Comparison of ENCODE assay signal across 8 cellular contexts in genomic region chr2:221097568-221097915, GRCh38.
DNase-seq lines count a peak whose midpoint lies in the region.

No MANE protein-coding gene starts in this region.

- no peaks in the 10 kb centered on the region for H3K9me3 ChIP-seq in effector memory CD4-positive, alpha-beta T cell (ENCODE audit: control insufficient read depth, low read length)

- peak; percentile 80 for DNase-seq in AG08395 (ENCODE audit: low spot score)
- DNase-seq in HT1080 (ENCODE audit: low read depth) = peak; percentile 82
- peak; percentile 16 for DNase-seq in amniotic stem cell (lab: John Stamatoyannopoulos, UW)
- DNase-seq in iPS-NIHi7 (ENCODE audit: extremely low spot score) = peak; percentile 20
- no peak for DNase-seq in SKM-1 treated with dmso at 0.1 percent for 144 hours (lab: John Stamatoyannopoulos, UW; ENCODE audit: unreplicated experiment)
- no peak for DNase-seq in effector memory CD4-positive, alpha-beta T cell
- no peak for DNase-seq in effector CD4-positive, alpha-beta T cell
- DNase-seq in NCI-H526 (lab: John Stamatoyannopoulos, UW) = no peak

- no peaks in the 10 kb centered on the region for H3K36me3 ChIP-seq in effector memory CD4-positive, alpha-beta T cell (ENCODE audit: control insufficient read depth, insufficient read depth, low read length)

- H3K27me3 ChIP-seq in effector memory CD4-positive, alpha-beta T cell (replicated peaks; ENCODE audit: control insufficient read depth, insufficient read depth, low read length, poor library complexity, severe bottlenecking) = no peaks in the 10 kb centered on the region

- H3K4me3 ChIP-seq in effector memory CD4-positive, alpha-beta T cell (ENCODE audit: insufficient read depth, low read depth, low read length, poor library complexity, severe bottlenecking) = no peak overlapping the region

- no peaks in the 10 kb centered on the region for H3K4me1 ChIP-seq in effector memory CD4-positive, alpha-beta T cell (ENCODE audit: control insufficient read depth, insufficient read depth, low read length, poor library complexity, severe bottlenecking)

- no peak overlapping the region for H3K27ac ChIP-seq in effector memory CD4-positive, alpha-beta T cell (ENCODE audit: insufficient read depth, low read length, poor library complexity, severe bottlenecking)

Comparison
In these comparisons a context has a peak if more than half of its experiments do, and no peak if none do; other contexts are left out.
1. DNase-seq: peak in AG08395 (single experiment), HT1080 (single experiment), amniotic stem cell (single experiment) and iPS-NIHi7 (single experiment); none in SKM-1 treated with dmso at 0.1 percent for 144 hours (single experiment), effector memory CD4-positive, alpha-beta T cell (0 of 3), effector CD4-positive, alpha-beta T cell (single experiment) and NCI-H526 (0 of 2).